ENCODE assay signal across 13 cellular contexts in genomic region chr11:69386594-69387408, GRCh38.
"Had no signal": no experiment of that assay in that cellular context is flagged by ENCODE, and none has a peak within 500 bp of the region (broad histone marks: within the 10 kb centered on the region; RNA-seq: fewer than 3 reads in every experiment).

No MANE protein-coding gene starts in this region.

- H3K4me1 Mint-ChIP-seq: central memory CD8-positive, alpha-beta T cell; immature natural killer cell; memory B cell; stimulated activated naive B cell treated with anti-CD40 and anti-IgM and Interleukin-4, amounts not matched to agents 10 μg/mL and 1 μg/mL and 100 μg/mL, for 72 hours had no signal

- H3K4me3 Mint-ChIP-seq: central memory CD8-positive, alpha-beta T cell; immature natural killer cell; memory B cell; naive thymus-derived CD4-positive, alpha-beta T cell; stimulated activated naive B cell treated with anti-CD40 and anti-IgM and Interleukin-4, amounts not matched to agents 10 μg/mL and 1 μg/mL and 100 μg/mL, for 72 hours; T-helper 1 cell treated with Interleukin-12 subunit alpha and Interleukin-12 subunit beta and Interleukin-4 antibody, amounts not matched to agents 30 μg/mL and 1 μg/mL, for 36 hours had no signal

- DNase-seq: activated CD4-positive, alpha-beta T cell treated with anti-CD3 and anti-CD28 coated beads for 1 hour; activated naive CD4-positive, alpha-beta T cell; aorta; brain microvascular endothelial cell; effector memory CD4-positive, alpha-beta T cell; immature natural killer cell; left ventricle myocardium superior; naive thymus-derived CD4-positive, alpha-beta T cell; stimulated activated naive B cell treated with anti-CD40 and anti-IgM and Interleukin-4, amounts not matched to agents 10 μg/mL and 1 μg/mL and 100 μg/mL, for 72 hours; upper lobe of right lung had no signal

- H3K27ac Mint-ChIP-seq: memory B cell; stimulated activated naive B cell treated with anti-CD40 and anti-IgM and Interleukin-4, amounts not matched to agents 10 μg/mL and 1 μg/mL and 100 μg/mL, for 72 hours; T-helper 1 cell treated with Interleukin-12 subunit alpha and Interleukin-12 subunit beta and Interleukin-4 antibody, amounts not matched to agents 30 μg/mL and 1 μg/mL, for 36 hours had no signal

- ATAC-seq: left ventricle myocardium superior; naive thymus-derived CD4-positive, alpha-beta T cell; stimulated activated naive B cell treated with anti-CD40 and anti-IgM and Interleukin-4, amounts not matched to agents 10 μg/mL and 1 μg/mL and 100 μg/mL, for 72 hours; upper lobe of right lung had no signal
